8 cellular contexts compared by ENCODE assay signal in the genomic region with DNA sequence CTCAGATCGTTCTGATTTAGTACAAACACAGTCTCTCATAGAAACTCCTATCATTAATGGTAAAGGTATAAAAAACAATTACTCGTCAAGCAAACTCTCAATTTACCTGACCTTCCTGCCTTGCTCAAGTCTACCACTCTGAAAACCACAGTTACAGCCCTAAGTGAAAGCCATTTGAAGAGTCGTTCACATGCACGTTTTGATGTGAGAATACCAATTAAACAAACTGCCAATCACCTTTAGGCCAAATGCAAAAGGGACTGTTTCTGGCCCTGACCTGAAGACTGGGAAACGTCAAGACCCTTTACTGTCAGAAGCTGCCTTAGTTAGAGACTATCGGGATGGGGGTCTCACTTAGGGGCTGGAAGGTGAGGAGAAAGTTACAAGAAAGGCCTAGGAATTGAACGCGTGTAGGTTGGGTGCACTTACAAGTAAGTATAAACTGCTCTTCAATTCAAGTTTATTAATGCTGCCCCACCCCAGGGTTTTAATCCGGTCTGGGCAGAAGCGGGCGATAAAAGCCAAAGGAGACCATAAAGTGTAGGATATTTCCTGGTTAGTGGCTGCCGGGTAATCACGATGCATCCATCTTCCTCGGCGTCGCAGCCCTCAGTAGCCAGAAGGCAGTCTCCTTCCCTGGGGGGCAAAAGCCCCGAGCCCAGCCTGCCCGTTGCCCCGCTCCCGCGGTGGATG. TPM values are rescaled to one million over a fixed set of nuclear protein-coding genes. Genes with fewer than 3 reads are reported as not detected.
A peak's percentile ranks its signal among the peaks of the same experiment; 100 is the strongest.
DNase-seq lines count a peak whose midpoint lies in the region; ATAC-seq and TF ChIP-seq lines count a peak whose summit lies in the region.

No MANE protein-coding gene starts in this region.

- H3K27ac ChIP-seq in parathyroid adenoma, result peak overlapping the region; percentile 87

- H2AFZ ChIP-seq in parathyroid adenoma, result peak overlapping the region; percentile 81

- H3K4me2 ChIP-seq in parathyroid adenoma (ENCODE audit: low read length), result peak overlapping the region; percentile 85

- no peaks in the 10 kb centered on the region for H3K9me3 Mint-ChIP-seq in activated CD4-positive, alpha-beta T cell treated with anti-CD3 and anti-CD28 coated beads, Interleukin-2, amount 10 ng/mL, durations not matched to agents 7 days and 5 days

- H3K36me3 Mint-ChIP-seq in activated CD4-positive, alpha-beta T cell treated with anti-CD3 and anti-CD28 coated beads, Interleukin-2, amount 10 ng/mL, durations not matched to agents 7 days and 5 days (ENCODE audit: low read depth), result peaks cover 11% of the 10 kb centered on the region

- H3K9me3 ChIP-seq in parathyroid adenoma (ENCODE audit: control insufficient read depth, low read length), result no peaks in the 10 kb centered on the region

- H3K4me1 Mint-ChIP-seq in activated CD4-positive, alpha-beta T cell treated with anti-CD3 and anti-CD28 coated beads, Interleukin-2, amount 10 ng/mL, durations not matched to agents 7 days and 5 days, result peaks cover 31% of the 10 kb centered on the region

- intact Hi-C loops in posterior vena cava (cut with DNase I), result loop anchor here (2.0 to 5.0 kb wide), 2 partner anchors 247 to 479 kb away; partner anchors contain the start of gene LCOR (in 1 of the 2)

- ATAC-seq in HG03064 (IDR thresholded peaks at IDR 0.05; ENCODE audit: low read depth, unreplicated experiment), result peak; percentile 24

- H3K4me3 ChIP-seq in GM12865 (ENCODE audit: low read depth, low read length) (peak overlapping the region; percentile 80), parathyroid adenoma (ENCODE audit: low read depth, low read length) (peak overlapping the region; percentile 88)

- H3K36me3 ChIP-seq in parathyroid adenoma (ENCODE audit: control insufficient read depth, insufficient read depth, low read length), result no peaks in the 10 kb centered on the region

- peak overlapping the region; percentile 93 for H3K4me3 Mint-ChIP-seq in activated CD4-positive, alpha-beta T cell treated with anti-CD3 and anti-CD28 coated beads, Interleukin-2, amount 10 ng/mL, durations not matched to agents 7 days and 5 days

- CTCF ChIA-PET in activated CD4-positive, alpha-beta T cell treated with anti-CD3 and anti-CD28 coated beads, Interleukin-2, amount 10 ng/mL, durations not matched to agents 7 days and 5 days (lab: Charles Lee), result no interaction called here

- POLR2A ChIA-PET in activated CD4-positive, alpha-beta T cell treated with anti-CD3 and anti-CD28 coated beads, Interleukin-2, amount 10 ng/mL, durations not matched to agents 7 days and 5 days (lab: Charles Lee), result no interaction called here

- H3K27ac Mint-ChIP-seq in activated CD4-positive, alpha-beta T cell treated with anti-CD3 and anti-CD28 coated beads, Interleukin-2, amount 10 ng/mL, durations not matched to agents 7 days and 5 days, result peak overlapping the region; percentile 96

- H3K79me2 ChIP-seq in parathyroid adenoma, result peaks cover 49% of the 10 kb centered on the region

- peak; percentile 49 for DNase-seq in GM12865 (ENCODE audit: low read depth)
- peak; percentile 37 for DNase-seq in activated CD4-positive, alpha-beta T cell treated with anti-CD3 and anti-CD28 coated beads, Interleukin-2, amount 10 ng/mL, durations not matched to agents 7 days and 5 days
- DNase-seq in fibroblast of peridontal ligament (ENCODE audit: extremely low read depth), result peak; percentile 25
- DNase-seq in NCI-H1436 treated with DMSO at 0.1 percent for 48 hours (lab: John Stamatoyannopoulos, UW), result no peak
- no peak for DNase-seq in NCI-H2107 treated with DMSO at 0.1 percent for 48 hours (lab: John Stamatoyannopoulos, UW; ENCODE audit: unreplicated experiment)
- no peak for DNase-seq in posterior vena cava (ENCODE audit: low spot score)

- no peaks in the 10 kb centered on the region for H3K27me3 ChIP-seq in parathyroid adenoma (ENCODE audit: control insufficient read depth, insufficient read depth, low read length)

- H3K4me1 ChIP-seq in parathyroid adenoma, result peaks cover 14% of the 10 kb centered on the region

- H3K27me3 Mint-ChIP-seq in activated CD4-positive, alpha-beta T cell treated with anti-CD3 and anti-CD28 coated beads, Interleukin-2, amount 10 ng/mL, durations not matched to agents 7 days and 5 days, result peaks cover 2% of the 10 kb centered on the region

- H3K9ac ChIP-seq in parathyroid adenoma, result peak overlapping the region; percentile 91

- TF ChIP-seq CTCF in GM12865 (IDR thresholded peaks at IDR 0.05; ENCODE audit: insufficient read depth, low read depth, low read length, missing control alignments), result no peak
- TF ChIP-seq CTCF in parathyroid adenoma (IDR thresholded peaks at IDR 0.05), result no peak

RNA-seq across cellular contexts. Expression of gene TM9SF3, which starts 0.9 kb away (rescaled TPM):
- total RNA-seq in activated CD4-positive, alpha-beta T cell treated with anti-CD3 and anti-CD28 coated beads, Interleukin-2, amount 10 ng/mL, durations not matched to agents 7 days and 5 days, result 10 to 100 TPM; 73.5 to 76.1 TPM
- total RNA-seq in posterior vena cava, result 100 to 1,000 TPM; 122 to 137 TPM

Comparison
In these comparisons a context has a peak if more than half of its experiments do, and no peak if none do; other contexts are left out.
1. DNase-seq: peak in GM12865 (single experiment), activated CD4-positive, alpha-beta T cell treated with anti-CD3 and anti-CD28 coated beads, Interleukin-2, amount 10 ng/mL, durations not matched to agents 7 days and 5 days (single experiment) and fibroblast of peridontal ligament (single experiment); none in NCI-H1436 treated with DMSO at 0.1 percent for 48 hours (single experiment), NCI-H2107 treated with DMSO at 0.1 percent for 48 hours (single experiment) and posterior vena cava (single experiment).